8 cellular contexts compared by ENCODE assay signal in genomic region chr14:95442633-95443021, GRCh38.
DNase-seq lines count a peak whose midpoint lies in the region; ATAC-seq, FAIRE-seq and TF ChIP-seq lines count a peak whose summit lies in the region.

No MANE protein-coding gene starts in this region.

- H4K20me1 ChIP-seq in astrocyte (ENCODE audit: insufficient read depth, low read length) (no peaks in the 10 kb centered on the region), hepatocyte (ENCODE audit: insufficient read depth, poor library complexity, severe bottlenecking) (no peaks in the 10 kb centered on the region)

- H3K4me3 ChIP-seq in astrocyte (ENCODE audit: insufficient read depth, low read depth, low read length), result no peak overlapping the region
- H3K4me3 ChIP-seq in hepatocyte, result no peak overlapping the region

- H3K9me3 ChIP-seq in astrocyte (ENCODE audit: insufficient read depth, low read depth, low read length) (no peaks in the 10 kb centered on the region), hepatocyte (ENCODE audit: low read depth) (no peaks in the 10 kb centered on the region)

- H3K27ac ChIP-seq in astrocyte (ENCODE audit: low read depth, low read length) (no peak overlapping the region), hepatocyte (peak overlapping the region; percentile 52)

- peaks cover 6% of the 10 kb centered on the region for H3K4me1 ChIP-seq in astrocyte (ENCODE audit: insufficient read depth, low read length)
- H3K4me1 ChIP-seq in hepatocyte (ENCODE audit: insufficient read depth), result peaks cover 10% of the 10 kb centered on the region

- no peak overlapping the region for H3K9ac ChIP-seq in astrocyte (ENCODE audit: low read length)

- DNase-seq in GM12891 (ENCODE audit: insufficient read length, low spot score), result peak; percentile 79
- peak; percentile 39 to 70 for DNase-seq in NCI-H187 (lab: John Stamatoyannopoulos, UW)
- DNase-seq in T-helper 9 cell, result peak; percentile 61
- DNase-seq in astrocyte (ENCODE audit: low read depth), result peak; percentile 44
- peak; percentile 92 for DNase-seq in hepatocyte (ENCODE audit: low spot score)
- DNase-seq in smooth muscle cell of the brain vasculature (ENCODE audit: low read depth, low spot score), result peak; percentile 65

- H3K4me3 Mint-ChIP-seq in astrocyte (ENCODE audit: unreplicated experiment), result no peak overlapping the region

- ATAC-seq in HG02798 (IDR thresholded peaks at IDR 0.05; ENCODE audit: poor library complexity, unreplicated experiment) (peak; percentile 79), GM18498 (IDR thresholded peaks at IDR 0.05; ENCODE audit: unreplicated experiment) (no peak)

- no peaks in the 10 kb centered on the region for H3K9me2 ChIP-seq in hepatocyte (replicated peaks; ENCODE audit: insufficient read depth)

- peaks cover 16% of the 10 kb centered on the region for H3K27me3 Mint-ChIP-seq in astrocyte (ENCODE audit: low read depth, unreplicated experiment)

- no peak for TF ChIP-seq POLR2A in GM12891 (IDR thresholded peaks at IDR 0.05; ENCODE audit: low read depth, low read length)

- H2AFZ ChIP-seq in astrocyte (ENCODE audit: low read depth, low read length) (no peak overlapping the region), hepatocyte (no peak overlapping the region)

- no peaks in the 10 kb centered on the region for H3K36me3 Mint-ChIP-seq in astrocyte (ENCODE audit: low read depth, unreplicated experiment)

- H3K27me3 ChIP-seq in astrocyte (ENCODE audit: insufficient read depth, low read length) (no peaks in the 10 kb centered on the region), hepatocyte (no peaks in the 10 kb centered on the region)

- TF ChIP-seq CTCF in astrocyte (IDR thresholded peaks at IDR 0.05; ENCODE audit: insufficient read depth, low read depth, low read length) (peak; percentile 86), hepatocyte (IDR thresholded peaks at IDR 0.05; ENCODE audit: poor library complexity) (peak; percentile 80)

- H3K4me1 Mint-ChIP-seq in astrocyte (ENCODE audit: low read depth, unreplicated experiment), result peaks cover 14% of the 10 kb centered on the region

- no peaks in the 10 kb centered on the region for H3K9me3 Mint-ChIP-seq in astrocyte (ENCODE audit: unreplicated experiment)

- FAIRE-seq in GM12891 (lab: Jason Lieb, UNC) (peak; percentile 81), astrocyte (lab: Jason Lieb, UNC) (peak; percentile 85)

- H3K36me3 ChIP-seq in astrocyte (ENCODE audit: insufficient read depth, low read length) (no peaks in the 10 kb centered on the region), hepatocyte (replicated peaks; ENCODE audit: insufficient read depth, low read depth) (no peaks in the 10 kb centered on the region)

- H3K4me2 ChIP-seq in astrocyte (ENCODE audit: low read length), result no peak overlapping the region
- H3K4me2 ChIP-seq in hepatocyte, result no peak overlapping the region

- 35% methylated on average over 5 of the region's 5 CpGs for WGBS in hepatocyte (ENCODE audit: low lambda C conversion rate, missing lambda C conversion rate)

- H3K79me2 ChIP-seq in astrocyte (ENCODE audit: insufficient read depth, low read length) (no peaks in the 10 kb centered on the region), hepatocyte (no peaks in the 10 kb centered on the region)

- no peak overlapping the region for H3K27ac Mint-ChIP-seq in astrocyte (ENCODE audit: unreplicated experiment)

TF ChIP-seq in GM12891, 5 proteins besides CTCF, POLR2A, EP300 and RAD21:
- no peak for TF ChIP-seq POLR2AphosphoS5 (IDR thresholded peaks at IDR 0.05; ENCODE audit: low read depth, low read length)
- TF ChIP-seq POU2F2 (IDR thresholded peaks at IDR 0.05; ENCODE audit: low read depth, low read length), result no peak
- no peak for TF ChIP-seq TAF1 (IDR thresholded peaks at IDR 0.05; ENCODE audit: low read depth, low read length)
- no peak for TF ChIP-seq SPI1 (IDR thresholded peaks at IDR 0.05; ENCODE audit: low read depth, low read length)
- peak; percentile 47 for TF ChIP-seq PAX5 (IDR thresholded peaks at IDR 0.05; ENCODE audit: insufficient read depth, low read length, severe bottlenecking)
